ENCODE assay signal across 18 cellular contexts in genomic region chr3:52037291-52037690, GRCh38. TPM values are rescaled to one million over a fixed set of nuclear protein-coding genes. Genes with fewer than 3 reads are reported as not detected.
A peak's percentile ranks its signal among the peaks of the same experiment; 100 is the strongest.
DNase-seq lines count a peak whose midpoint lies in the region; ATAC-seq, FAIRE-seq and TF ChIP-seq lines count a peak whose summit lies in the region.
"Had no signal": no experiment of that assay in that cellular context is flagged by ENCODE, and none has a peak within 500 bp of the region (broad histone marks: within the 10 kb centered on the region; RNA-seq: fewer than 3 reads in every experiment).

No MANE protein-coding gene starts in this region.

- H3K36me3 Mint-ChIP-seq in T-cell, result no peaks in the 10 kb centered on the region
- H3K36me3 Mint-ChIP-seq: CD14-positive monocyte had no signal

- H3K27me3 ChIP-seq in HepG2 (ENCODE audit: control insufficient read depth in 1 of 2, insufficient read depth in 2 of 2, low read length in 2 of 2) (no peaks in the 10 kb centered on the region), right lobe of liver (no peaks in the 10 kb centered on the region), foreskin keratinocyte (no peaks in the 10 kb centered on the region)

- H3K4me1 Mint-ChIP-seq in T-cell, result peaks cover 7 to 11% (median 9%) of the 10 kb centered on the region in 3 donors

- no peak for TF ChIP-seq RAD21 in HepG2 (CRISPR knock-in tag; IDR thresholded peaks at IDR 0.05)

- no peaks in the 10 kb centered on the region for H3K9me3 Mint-ChIP-seq in T-cell
- H3K9me3 Mint-ChIP-seq: CD14-positive monocyte had no signal

- TF ChIP-seq CTCF in HepG2 (CRISPR knock-in tag; IDR thresholded peaks at IDR 0.05) (no peak), right lobe of liver (IDR thresholded peaks at IDR 0.05) (no peak), foreskin keratinocyte (conservative IDR thresholded peaks at IDR 0.05) (no peak), GM10266 (IDR thresholded peaks at IDR 0.05; ENCODE audit: control insufficient read depth, insufficient read depth, low read depth, missing control alignments) (no peak)

- FAIRE-seq in HepG2 (lab: Jason Lieb, UNC), result no peak

- H3K36me3 ChIP-seq in HepG2 (replicated peaks in 1 of 2; ENCODE audit: control insufficient read depth in 1 of 2, insufficient read depth in 2 of 2, low read length in 2 of 2) (no peaks in the 10 kb centered on the region), right lobe of liver (no peaks in the 10 kb centered on the region)

- CTCF ChIA-PET in HepG2 (lab: Yijun Ruan, JAX; ENCODE audit: low intra/inter-chr PET ratio, low total read pairs) (no interaction called here), T-cell (lab: Charles Lee) (interaction anchor here in 1 of 2 donors (0.6 kb wide), 1 partner anchor 216 kb away, joined by 3 read pairs; no protein-coding TSS in a partner anchor)

- 80% methylated on average over 1 of the region's 4 CpGs for WGBS in HepG2 (ENCODE audit: low lambda C conversion rate)
- 100% methylated on average over 1 of the region's 4 CpGs for WGBS in right lobe of liver (ENCODE audit: insufficient coverage, low coverage, low lambda C conversion rate, missing lambda C conversion rate)

- H3K9me3 ChIP-seq in HepG2 (ENCODE audit: low read length) (no peaks in the 10 kb centered on the region), right lobe of liver (no peaks in the 10 kb centered on the region)

- POLR2A ChIA-PET in HepG2 (lab: Yijun Ruan, JAX), result interaction anchor here (1.4 kb wide), 2 partner anchors 20 to 41 kb away, joined by 3 to 4 read pairs; partner anchors contain the start of gene RPL29
- POLR2A ChIA-PET in T-cell (lab: Charles Lee), result no interaction called here

- peak overlapping the region; percentile 10; the same call in 1 of the 2 replicates for H3K9ac ChIP-seq in HepG2 (ENCODE audit: insufficient read depth, low read depth, low read length)

- in situ Hi-C loops in HepG2 (cut with HindIII; ENCODE audit: extremely low pct_ligation_motif_present, low pct_unique_long_range_greater_than_20kb), result no loop called here

- ATAC-seq in HepG2 (no peak), right lobe of liver (no peak), foreskin keratinocyte (no peak), GM21515 (IDR thresholded peaks at IDR 0.05; ENCODE audit: unreplicated experiment) (no peak), T-cell (replicated peaks in 1 of 4) (no peak)
- ATAC-seq in stimulated activated naive CD8-positive, alpha-beta T cell treated with anti-CD3 and anti-CD28 coated beads, Interleukin-15, Interleukin-2, amounts not matched to agents 100 U/mL and 50 U/mL, for 24 hours, result no peak

- peaks cover 88% of the 10 kb centered on the region for H3K4me1 ChIP-seq in HepG2 (ENCODE audit: insufficient read depth, low read length)
- H3K4me1 ChIP-seq in right lobe of liver, result peaks cover 0 to 14% (median 0%) of the 10 kb centered on the region in 4 donors
- H3K4me1 ChIP-seq in foreskin keratinocyte, result peaks cover 9% of the 10 kb centered on the region

- DNase-seq in HepG2 (ENCODE audit: low spot score) (no peak), right lobe of liver (no peak), foreskin keratinocyte (no peak), GM10266 (ENCODE audit: extremely low spot score) (no peak), T-cell (no peak)
- no peak for DNase-seq in stimulated activated naive CD8-positive, alpha-beta T cell treated with anti-CD3 and anti-CD28 coated beads, Interleukin-15, Interleukin-2, amounts not matched to agents 100 U/mL and 50 U/mL, for 24 hours
- DNase-seq: AML-193, GDM1, GOT3, NCI-H1092, NCI-H1436, NCI-H2029, NCI-H226, NCI-H524 treated with DMSO at 0.1 percent for 48 hours, SHP77 had no signal

- no TSS peak for BruUV-seq in HepG2 (replicated peaks; lab: Mats Ljungman, UMichigan)

- TF ChIP-seq EP300 in HepG2 (IDR thresholded peaks at IDR 0.05; ENCODE audit: low read depth in 2 of 2, low read length in 2 of 2), result no peak
- TF ChIP-seq EP300 in HepG2 (CRISPR knock-in tag; IDR thresholded peaks at IDR 0.05; ENCODE audit: borderline replicate concordance), result no peak

- intact Hi-C loops in HepG2 (cut with micrococcal nuclease; ENCODE audit: unreplicated experiment) (loop anchor here (2.0 kb wide), 2 partner anchors 20 to 32 kb away; partner anchors contain the start of gene DUSP7), right lobe of liver (cut with DNase I) (no loop called here)

- H3K4me2 ChIP-seq in HepG2 (ENCODE audit: low read depth, low read length), result peak overlapping the region; percentile 32; the same call in 1 of the 2 replicates

- no peak overlapping the region for H3K27ac Mint-ChIP-seq in T-cell
- H3K27ac Mint-ChIP-seq: CD14-positive monocyte had no signal

- H3K4me3 Mint-ChIP-seq in T-cell, result no peak overlapping the region
- H3K4me3 Mint-ChIP-seq: CD14-positive monocyte had no signal

- H4K20me1 ChIP-seq in HepG2 (ENCODE audit: insufficient read depth, low read length), result no peaks in the 10 kb centered on the region

- H3K27ac ChIP-seq in HepG2 (ENCODE audit: extremely low read length, insufficient read depth, low read length) (no peak overlapping the region), right lobe of liver (no peak overlapping the region), angular gyrus (ENCODE audit: low read depth, low read length) (peak overlapping the region; percentile 96), foreskin keratinocyte (peak overlapping the region; percentile 55)

- H2AFZ ChIP-seq in HepG2 (ENCODE audit: low read length), result no peak overlapping the region

- no peaks in the 10 kb centered on the region for H3K79me2 ChIP-seq in HepG2 (ENCODE audit: insufficient read depth, low read length)

- H3K27me3 Mint-ChIP-seq in T-cell, result no peaks in the 10 kb centered on the region

- TF ChIP-seq POLR2A in HepG2 (IDR thresholded peaks at IDR 0.05; ENCODE audit: insufficient read depth in 1 of 2, low read depth in 2 of 2, low read length in 2 of 2) (no peak), right lobe of liver (IDR thresholded peaks at IDR 0.05) (no peak)

- no peak overlapping the region for H3K4me3 ChIP-seq in HepG2 (replicated peaks in 1 of 3; ENCODE audit: insufficient read depth in 1 of 3, low read depth in 2 of 3, low read length in 3 of 3)
- H3K4me3 ChIP-seq in right lobe of liver, result no peak overlapping the region

RNA-seq across cellular contexts. Expression of gene DUSP7, which starts 19.1 kb away (rescaled TPM):
- total RNA-seq in HepG2 (2016; rRNA removed; fragmentation: Illumina TruSeq; extraction: Trizol) (6.6 and 7.3 TPM in 2 replicates), right lobe of liver (1 to 10 TPM; 3.0 to 4.2 (median 3.5) TPM), foreskin keratinocyte (119 and 131 TPM in 2 replicates), T-cell (10 to 100 TPM; 11.3 to 41.3 (median 39.0) TPM)
- total RNA-seq in HepG2 (2016; cell fraction: cytosol; rRNA removed; fragmentation: Illumina TruSeq; extraction: Trizol; ENCODE audit: low read depth), result 4.7 and 5.1 TPM in 2 replicates
- 5.1 and 7.0 TPM in 2 replicates for total RNA-seq in HepG2 (2016; cell fraction: insoluble cytoplasmic fraction; rRNA removed; fragmentation: Illumina TruSeq; extraction: Trizol)
- total RNA-seq in HepG2 (2016; cell fraction: membrane; rRNA removed; fragmentation: Illumina TruSeq; extraction: Trizol), result 14.7 and 15.2 TPM in 2 replicates
- 4.6 and 4.7 TPM in 2 replicates for total RNA-seq in HepG2 (2016; cell fraction: nucleus; rRNA removed; fragmentation: Illumina TruSeq; extraction: Trizol)
- polyA plus RNA-seq in HepG2 (2011; rRNA removed) (8.7 and 8.8 TPM in 2 replicates), foreskin keratinocyte (107 and 117 TPM in 2 replicates)
- 8.3 and 10.5 TPM in 2 replicates for polyA plus RNA-seq in HepG2 (2011; cell fraction: cytosol; rRNA removed)
- 5.7 and 6.3 TPM in 2 replicates for polyA plus RNA-seq in HepG2 (2011; cell fraction: nucleus; rRNA removed)
- polyA plus RNA-seq in HepG2 (2012), result 2.9 and 3.4 TPM in 2 replicates
- polyA plus RNA-seq in HepG2 (2016; cell fraction: cytosol; fragmentation: Illumina TruSeq; extraction: Trizol; ENCODE audit: low read depth), result 7.5 and 8.7 TPM in 2 replicates
- 9.3 and 11.6 TPM in 2 replicates for polyA plus RNA-seq in HepG2 (2016; cell fraction: insoluble cytoplasmic fraction; fragmentation: Illumina TruSeq; extraction: Trizol; ENCODE audit: low read depth)
- 15.7 and 19.4 TPM in 2 replicates for polyA plus RNA-seq in HepG2 (2016; cell fraction: membrane; fragmentation: Illumina TruSeq; extraction: Trizol; ENCODE audit: low read depth)
- polyA plus RNA-seq in HepG2 (2016; cell fraction: nucleus; fragmentation: Illumina TruSeq; extraction: Trizol; ENCODE audit: insufficient read depth, low read depth), result 7.9 and 8.3 TPM in 2 replicates
- 31.6 and 87.2 TPM in 2 replicates for polyA minus RNA-seq in HepG2 (2011; rRNA and poly(A)+ RNA removed; ENCODE audit: low replicate concordance)
- 8.1 and 9.1 TPM in 2 replicates for polyA minus RNA-seq in HepG2 (2011; cell fraction: cytosol; rRNA and poly(A)+ RNA removed)
- polyA minus RNA-seq in HepG2 (2011; cell fraction: nucleus; rRNA and poly(A)+ RNA removed), result 4.6 and 5.6 TPM in 2 replicates

RNA-seq across cellular contexts. Expression of gene RPL29, which starts 41.6 kb away (rescaled TPM):
- total RNA-seq in HepG2 (2016; rRNA removed; fragmentation: Illumina TruSeq; extraction: Trizol), result 1,348 and 1,507 TPM in 2 replicates
- 2,410 and 2,561 TPM in 2 replicates for total RNA-seq in HepG2 (2016; cell fraction: cytosol; rRNA removed; fragmentation: Illumina TruSeq; extraction: Trizol; ENCODE audit: low read depth)
- 1,336 and 1,557 TPM in 2 replicates for total RNA-seq in HepG2 (2016; cell fraction: insoluble cytoplasmic fraction; rRNA removed; fragmentation: Illumina TruSeq; extraction: Trizol)
- total RNA-seq in HepG2 (2016; cell fraction: membrane; rRNA removed; fragmentation: Illumina TruSeq; extraction: Trizol), result 3,125 and 3,259 TPM in 2 replicates
- 561 and 582 TPM in 2 replicates for total RNA-seq in HepG2 (2016; cell fraction: nucleus; rRNA removed; fragmentation: Illumina TruSeq; extraction: Trizol)
- 2,212 and 2,263 TPM in 2 replicates for polyA plus RNA-seq in HepG2 (2011; rRNA removed)
- polyA plus RNA-seq in HepG2 (2011; cell fraction: cytosol; rRNA removed), result 3,529 and 3,773 TPM in 2 replicates
- 1,156 and 1,364 TPM in 2 replicates for polyA plus RNA-seq in HepG2 (2011; cell fraction: nucleus; rRNA removed)
- 2,468 and 3,197 TPM in 2 replicates for polyA plus RNA-seq in HepG2 (2012)
- 3,334 and 3,729 TPM in 2 replicates for polyA plus RNA-seq in HepG2 (2016; cell fraction: cytosol; fragmentation: Illumina TruSeq; extraction: Trizol; ENCODE audit: low read depth)
- polyA plus RNA-seq in HepG2 (2016; cell fraction: insoluble cytoplasmic fraction; fragmentation: Illumina TruSeq; extraction: Trizol; ENCODE audit: low read depth), result 2,145 and 2,237 TPM in 2 replicates
- polyA plus RNA-seq in HepG2 (2016; cell fraction: membrane; fragmentation: Illumina TruSeq; extraction: Trizol; ENCODE audit: low read depth), result 4,346 and 4,410 TPM in 2 replicates
- polyA plus RNA-seq in HepG2 (2016; cell fraction: nucleus; fragmentation: Illumina TruSeq; extraction: Trizol; ENCODE audit: insufficient read depth, low read depth), result 1,173 and 1,267 TPM in 2 replicates
- 1,196 and 1,308 TPM in 2 replicates for polyA minus RNA-seq in HepG2 (2011; rRNA and poly(A)+ RNA removed; ENCODE audit: low replicate concordance)
- polyA minus RNA-seq in HepG2 (2011; cell fraction: cytosol; rRNA and poly(A)+ RNA removed), result 819 and 837 TPM in 2 replicates
- 324 and 432 TPM in 2 replicates for polyA minus RNA-seq in HepG2 (2011; cell fraction: nucleus; rRNA and poly(A)+ RNA removed)
- total RNA-seq in right lobe of liver, result 100 to 1,000 TPM; 396 to 971 (median 447) TPM
- 1,319 and 1,629 TPM in 2 replicates for total RNA-seq in foreskin keratinocyte
- 2,404 and 2,789 TPM in 2 replicates for polyA plus RNA-seq in foreskin keratinocyte
- 1,000 to 10,000 TPM; 1,518 to 1,711 (median 1,629) TPM for total RNA-seq in T-cell

RNA-seq across cellular contexts. Expression of gene ACY1, which starts 54.0 kb away (rescaled TPM):
- total RNA-seq in HepG2 (2016; rRNA removed; fragmentation: Illumina TruSeq; extraction: Trizol) (112 and 113 TPM in 2 replicates), right lobe of liver (100 to 1,000 TPM; 223 to 479 (median 297) TPM), foreskin keratinocyte (62.3 and 69.9 TPM in 2 replicates), T-cell (10 to 100 TPM in 3 of 5 donors, 1 to 10 TPM in 2; 6.2 to 19.0 (median 13.3) TPM)
- total RNA-seq in HepG2 (2016; cell fraction: cytosol; rRNA removed; fragmentation: Illumina TruSeq; extraction: Trizol; ENCODE audit: low read depth), result 24.7 and 29.0 TPM in 2 replicates
- total RNA-seq in HepG2 (2016; cell fraction: insoluble cytoplasmic fraction; rRNA removed; fragmentation: Illumina TruSeq; extraction: Trizol), result 100 and 107 TPM in 2 replicates
- 29.7 and 29.8 TPM in 2 replicates for total RNA-seq in HepG2 (2016; cell fraction: membrane; rRNA removed; fragmentation: Illumina TruSeq; extraction: Trizol)
- 46.2 and 55.9 TPM in 2 replicates for total RNA-seq in HepG2 (2016; cell fraction: nucleus; rRNA removed; fragmentation: Illumina TruSeq; extraction: Trizol)
- polyA plus RNA-seq in HepG2 (2011; rRNA removed) (162 and 166 TPM in 2 replicates), foreskin keratinocyte (62.5 and 73.2 TPM in 2 replicates)
- polyA plus RNA-seq in HepG2 (2011; cell fraction: cytosol; rRNA removed), result 122 and 222 TPM in 2 replicates
- polyA plus RNA-seq in HepG2 (2011; cell fraction: nucleus; rRNA removed), result 380 and 387 TPM in 2 replicates
- 89.1 and 116 TPM in 2 replicates for polyA plus RNA-seq in HepG2 (2012)
- 18.6 and 25.0 TPM in 2 replicates for polyA plus RNA-seq in HepG2 (2016; cell fraction: cytosol; fragmentation: Illumina TruSeq; extraction: Trizol; ENCODE audit: low read depth)
- polyA plus RNA-seq in HepG2 (2016; cell fraction: insoluble cytoplasmic fraction; fragmentation: Illumina TruSeq; extraction: Trizol; ENCODE audit: low read depth), result 101 and 119 TPM in 2 replicates
- 26.8 and 28.5 TPM in 2 replicates for polyA plus RNA-seq in HepG2 (2016; cell fraction: membrane; fragmentation: Illumina TruSeq; extraction: Trizol; ENCODE audit: low read depth)
- 112 and 117 TPM in 2 replicates for polyA plus RNA-seq in HepG2 (2016; cell fraction: nucleus; fragmentation: Illumina TruSeq; extraction: Trizol; ENCODE audit: insufficient read depth, low read depth)
- polyA minus RNA-seq in HepG2 (2011; rRNA and poly(A)+ RNA removed; ENCODE audit: low replicate concordance), result 110 and 460 TPM in 2 replicates
- polyA minus RNA-seq in HepG2 (2011; cell fraction: cytosol; rRNA and poly(A)+ RNA removed), result 133 and 142 TPM in 2 replicates
- 75.1 and 77.0 TPM in 2 replicates for polyA minus RNA-seq in HepG2 (2011; cell fraction: nucleus; rRNA and poly(A)+ RNA removed)

Comparison
In these comparisons a context has a peak if more than half of its experiments do, and no peak if none do; other contexts are left out.
1. H3K27ac ChIP-seq: peak in angular gyrus (single experiment) and foreskin keratinocyte (single experiment); none in HepG2 (single experiment) and right lobe of liver (0 of 3).